In the genomic region with DNA sequence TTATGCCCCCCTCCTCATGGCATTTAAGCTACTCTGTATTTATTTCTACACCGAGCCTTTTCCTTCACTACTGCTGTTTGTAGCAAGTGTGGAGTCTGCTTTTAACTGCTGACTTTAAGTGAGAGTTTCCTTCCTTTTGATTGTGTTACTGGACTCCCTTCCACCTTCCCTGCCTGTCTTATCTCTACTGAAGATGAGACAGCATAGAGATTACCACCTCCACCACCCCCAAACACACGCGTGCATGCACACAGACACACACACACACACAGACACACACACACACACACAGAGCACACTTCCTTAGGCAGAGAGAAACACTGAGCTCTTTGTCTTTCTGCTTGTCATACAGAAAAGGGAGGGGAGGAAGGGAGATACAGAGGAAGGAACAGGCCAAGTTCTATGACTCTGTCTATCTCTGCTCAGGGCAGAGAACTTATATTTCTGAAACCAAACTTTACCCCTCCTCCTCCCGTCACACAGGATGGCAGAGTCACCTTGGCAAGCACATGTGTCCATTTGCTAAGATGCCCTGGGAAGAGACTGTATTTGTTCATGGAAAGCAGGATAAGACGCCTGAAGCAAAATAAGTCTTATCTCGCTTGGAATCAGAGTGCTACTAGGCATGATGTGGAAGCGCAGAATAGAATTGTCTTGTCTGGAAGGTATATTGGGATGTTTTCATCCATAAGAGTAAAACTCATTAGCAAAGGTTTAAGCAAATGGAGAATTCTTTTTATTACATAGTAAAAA, we compare ENCODE assay signal across 20 cellular contexts.
DNase-seq lines count a peak whose midpoint lies in the region; ATAC-seq, FAIRE-seq and TF ChIP-seq lines count a peak whose summit lies in the region.
"Had no signal": no experiment of that assay in that cellular context is flagged by ENCODE, and none has a peak within 500 bp of the region (broad histone marks: within the 10 kb centered on the region; RNA-seq: fewer than 3 reads in every experiment).

No MANE protein-coding gene starts in this region.

- 0 out of 2 replicates have a peak, but pooled peaks have one; percentile 19 for TF ChIP-seq POLR2A in K562 (conservative IDR thresholded peaks at IDR 0.05)

- 21% methylated on average over 7 of the region's 7 CpGs for WGBS in K562 (ENCODE audit: insufficient coverage, low coverage, missing lambda C conversion rate)

- FAIRE-seq in K562 (lab: Jason Lieb, UNC): peak; percentile 32
- FAIRE-seq: GM12892, GM19239 had no signal

- H3K9me3 Mint-ChIP-seq in CD4-positive, alpha-beta T cell: no peaks in the 10 kb centered on the region
- H3K9me3 Mint-ChIP-seq: activated T-helper 1 cell treated with anti-CD3 and anti-CD28 coated beads, Interleukin-12 subunit alpha, Interleukin-12 subunit beta, Interleukin-2, Interleukin-4 antibody, amounts not matched to agents 30 ng/mL and 10 ng/mL and 1 ng/mL, durations not matched to agents 14 hours and 24 hours and 36 hours; T-helper 1 cell treated with Interleukin-12 subunit alpha and Interleukin-12 subunit beta and Interleukin-4 antibody, amounts not matched to agents 30 μg/mL and 1 μg/mL, for 36 hours had no signal

- no peaks in the 10 kb centered on the region for H3K4me1 Mint-ChIP-seq in CD4-positive, alpha-beta T cell (ENCODE audit: low read depth)
- H3K4me1 Mint-ChIP-seq: B cell had no signal

- H3K4me2 ChIP-seq in K562 (ENCODE audit: insufficient read depth, low read length): peak overlapping the region; percentile 76

- H3K36me3 Mint-ChIP-seq in CD4-positive, alpha-beta T cell (ENCODE audit: low read depth): no peaks in the 10 kb centered on the region

- no peaks in the 10 kb centered on the region for H3K36me3 ChIP-seq in K562 (ENCODE audit: control insufficient read depth, insufficient read depth, low read length)
- H3K36me3 ChIP-seq in muscle layer of colon (ENCODE audit: insufficient read depth, low read length): no peaks in the 10 kb centered on the region
- no peaks in the 10 kb centered on the region for H3K36me3 ChIP-seq in lower lobe of right lung

- H3K9me1 ChIP-seq in K562 (ENCODE audit: control insufficient read depth, insufficient read depth, low read length): no peaks in the 10 kb centered on the region

- H3K4me3 ChIP-seq in AG04450 (ENCODE audit: low read depth, low read length) (no peak overlapping the region), LNCaP clone FGC (ENCODE audit: low read depth, low read length) (no peak overlapping the region), K562 (no peak overlapping the region), muscle layer of colon (ENCODE audit: low read depth in 1 of 2, low read length in 2 of 2) (peak overlapping the region in 1 of 2 donors; percentile 27), lower lobe of right lung (no peak overlapping the region)

- peak overlapping the region; percentile 93 for H2AFZ ChIP-seq in K562 (ENCODE audit: low read depth, low read length)
- H2AFZ ChIP-seq: parathyroid adenoma had no signal

- H3K9ac ChIP-seq in K562 (ENCODE audit: insufficient read depth in 1 of 2, low read depth in 2 of 2, low read length in 2 of 2) (peak overlapping the region in 1 of 2 experiments; percentile 42; a peak in 3 of 4 replicates), muscle layer of colon (ENCODE audit: low read length) (no peak overlapping the region)
- H3K9ac ChIP-seq: parathyroid adenoma had no signal

- no peaks in the 10 kb centered on the region for H4K20me1 ChIP-seq in K562 (replicated peaks; ENCODE audit: control insufficient read depth, insufficient read depth, low read length)

- no peaks in the 10 kb centered on the region for H3K9me3 ChIP-seq in AG04450 (ENCODE audit: control insufficient read depth, insufficient read depth, low read length)
- no peaks in the 10 kb centered on the region for H3K9me3 ChIP-seq in K562 (replicated peaks; ENCODE audit: control insufficient read depth, insufficient read depth, low read depth, low read length)
- no peaks in the 10 kb centered on the region for H3K9me3 ChIP-seq in muscle layer of colon (ENCODE audit: low read length)
- H3K9me3 ChIP-seq in lower lobe of right lung: no peaks in the 10 kb centered on the region
- no peaks in the 10 kb centered on the region for H3K9me3 ChIP-seq in CD4-positive, alpha-beta T cell (ENCODE audit: control insufficient read depth, low read length)

- no peak for TF ChIP-seq CTCF in AG04450 (IDR thresholded peaks at IDR 0.05; ENCODE audit: low read depth, low read length)
- no peak for TF ChIP-seq CTCF in LNCaP clone FGC (IDR thresholded peaks at IDR 0.05; ENCODE audit: control insufficient read depth, extremely low read depth, insufficient read depth)
- no peak for TF ChIP-seq CTCF in K562 (IDR thresholded peaks at IDR 0.05 in 2 of 3, conservative IDR thresholded peaks at IDR 0.05 in 1 of 3; ENCODE audit: insufficient read depth in 2 of 3, low read depth in 1 of 3, low read length in 3 of 3)
- TF ChIP-seq CTCF in lower lobe of right lung (IDR thresholded peaks at IDR 0.05): no peak
- no peak for TF ChIP-seq CTCF in CD4-positive, alpha-beta T cell (IDR thresholded peaks at IDR 0.05)

- peak; percentile 90 for ATAC-seq in K562
- ATAC-seq in lower lobe of right lung: no peak
- no peak for ATAC-seq in CD4-positive, alpha-beta T cell (ENCODE audit: poor library complexity)

- no peak overlapping the region for H3K4me3 Mint-ChIP-seq in CD4-positive, alpha-beta T cell
- H3K4me3 Mint-ChIP-seq: activated T-helper 1 cell treated with anti-CD3 and anti-CD28 coated beads, Interleukin-12 subunit alpha, Interleukin-12 subunit beta, Interleukin-2, Interleukin-4 antibody, amounts not matched to agents 30 ng/mL and 10 ng/mL and 1 ng/mL, durations not matched to agents 14 hours and 24 hours and 36 hours; B cell; T-helper 1 cell treated with Interleukin-12 subunit alpha and Interleukin-12 subunit beta and Interleukin-4 antibody, amounts not matched to agents 30 μg/mL and 1 μg/mL, for 36 hours had no signal

- no peaks in the 10 kb centered on the region for H3K79me2 ChIP-seq in K562 (ENCODE audit: control insufficient read depth, insufficient read depth, low read length)
- H3K79me2 ChIP-seq: parathyroid adenoma had no signal

- in situ Hi-C loops in K562 (cut with MboI): no loop called here

- H3K27ac ChIP-seq in AG04450 (ENCODE audit: low read depth, low read length) (peak overlapping the region; percentile 39), K562 (ENCODE audit: extremely low read depth, low read depth, low read length) (peak overlapping the region; percentile 65), muscle layer of colon (ENCODE audit: low read depth, low read length) (peak overlapping the region; percentile 52), lower lobe of right lung (no peak overlapping the region)
- no peak overlapping the region for H3K27ac ChIP-seq in CD4-positive, alpha-beta T cell (ENCODE audit: low read depth, low read length)
- H3K27ac ChIP-seq: parathyroid adenoma had no signal

- TF ChIP-seq EP300 in K562 (IDR thresholded peaks at IDR 0.05; ENCODE audit: low read length): no peak; the same call in 1 of the 2 replicates

- intact Hi-C loops in K562 (cut with micrococcal nuclease): no loop called here
- intact Hi-C loops in lower lobe of right lung (cut with DNase I): no loop called here
- intact Hi-C loops in CD4-positive, alpha-beta T cell (cut with DNase I, micrococcal nuclease): no loop called here

- CTCF ChIA-PET in AG04450 (lab: Charles Lee) (no interaction called here), K562 (lab: Yijun Ruan, JAX; ENCODE audit: low intra/inter-chr PET ratio) (no interaction called here)
- CTCF ChIA-PET in CD4-positive, alpha-beta T cell (lab: Charles Lee): interaction anchor here (0.9 kb wide), 1 partner anchor 9 kb away, joined by 3 read pairs; no protein-coding TSS in a partner anchor

- no peak for DNase-seq in AG04450 (ENCODE audit: low read depth, low spot score)
- DNase-seq in LNCaP clone FGC (ENCODE audit: low read depth): peak; percentile 67
- peak in 3 of 4 experiments; percentile 34 to 69 (median 49) for DNase-seq in K562 (ENCODE audit: extremely low read depth in 1 of 4, low spot score in 3 of 4)
- DNase-seq in NCI-H446 treated with DMSO at 0.1 percent for 48 hours (lab: John Stamatoyannopoulos, UW): no peak
- no peak for DNase-seq in EL
- no peak for DNase-seq in lower lobe of right lung
- no peak for DNase-seq in CD4-positive, alpha-beta T cell
- DNase-seq: activated CD4-positive, alpha-beta T cell treated with anti-CD3 and anti-CD28 coated beads, Interleukin-2, amount 50 U/mL, for 4 hours; effector memory CD4-positive, alpha-beta T cell; HCEC 1CT; NCI-H187 treated with DMSO at 0.1 percent for 48 hours; NK-92 treated with Interleukin-12 subunit alpha and Interleukin-12 subunit beta, amount 100 ng/mL, for 24 hours; stimulated activated CD4-positive, alpha-beta T cell treated with anti-CD3 and anti-CD28 coated beads, Interleukin-2, amount 100 ng/mL, for 24 hours had no signal

- no peak overlapping the region for H3K27ac Mint-ChIP-seq in CD4-positive, alpha-beta T cell
- H3K27ac Mint-ChIP-seq: activated T-helper 1 cell treated with anti-CD3 and anti-CD28 coated beads, Interleukin-12 subunit alpha, Interleukin-12 subunit beta, Interleukin-2, Interleukin-4 antibody, amounts not matched to agents 30 ng/mL and 10 ng/mL and 1 ng/mL, durations not matched to agents 14 hours and 24 hours and 36 hours; B cell; T-helper 1 cell treated with Interleukin-12 subunit alpha and Interleukin-12 subunit beta and Interleukin-4 antibody, amounts not matched to agents 30 μg/mL and 1 μg/mL, for 36 hours had no signal

- no peaks in the 10 kb centered on the region for H3K27me3 ChIP-seq in AG04450 (ENCODE audit: control insufficient read depth, insufficient read depth, low read length)
- H3K27me3 ChIP-seq in K562 (ENCODE audit: control insufficient read depth in 2 of 2, insufficient read depth in 2 of 2, low read length in 2 of 2): no peaks in the 10 kb centered on the region
- H3K27me3 ChIP-seq in muscle layer of colon (ENCODE audit: control insufficient read depth in 1 of 2, insufficient read depth in 2 of 2, low read length in 2 of 2): no peaks in the 10 kb centered on the region
- H3K27me3 ChIP-seq in lower lobe of right lung (ENCODE audit: low read depth): no peaks in the 10 kb centered on the region
- no peaks in the 10 kb centered on the region for H3K27me3 ChIP-seq in CD4-positive, alpha-beta T cell (ENCODE audit: control insufficient read depth, insufficient read depth, low read length)

- no TSS peak for BruUV-seq in K562 (replicated peaks; lab: Mats Ljungman, UMichigan)

- peak in 1 of 2 experiments; percentile 12; a peak in 1 of 4 replicates for TF ChIP-seq RAD21 in K562 (CRISPR knock-in tag; conservative IDR thresholded peaks at IDR 0.05 in 1 of 2, IDR thresholded peaks at IDR 0.05 in 1 of 2)

- H3K27me3 Mint-ChIP-seq in CD4-positive, alpha-beta T cell: peaks cover 4% of the 10 kb centered on the region

- H3K4me1 ChIP-seq in K562 (replicated peaks in 1 of 2; ENCODE audit: control insufficient read depth in 2 of 2, insufficient read depth in 2 of 2, low read length in 2 of 2): peaks cover 4 to 31% of the 10 kb centered on the region in 2 experiments; a peak in 4 of 5 replicates
- H3K4me1 ChIP-seq in muscle layer of colon (ENCODE audit: insufficient read depth, low read length): peaks cover 9% of the 10 kb centered on the region
- H3K4me1 ChIP-seq in lower lobe of right lung: no peaks in the 10 kb centered on the region

- POLR2A ChIA-PET in AG04450 (lab: Yijun Ruan, JAX): no interaction called here
- POLR2A ChIA-PET in K562 (lab: Yijun Ruan, JAX): interaction anchor here (0.6 to 1.9 kb wide), 3 partner anchors 9 to 41 kb away, joined by 3 to 8 read pairs (median 4); no protein-coding TSS in a partner anchor
- POLR2A ChIA-PET in CD4-positive, alpha-beta T cell (lab: Charles Lee): no interaction called here

Comparison
In these comparisons a context has a peak if more than half of its experiments do, and no peak if none do; other contexts are left out.
1. DNase-seq: peak in LNCaP clone FGC (single experiment) and K562 (3 of 4); none in AG04450 (single experiment), NCI-H446 treated with DMSO at 0.1 percent for 48 hours (single experiment), EL (single experiment), lower lobe of right lung (single experiment) and CD4-positive, alpha-beta T cell (0 of 10).
2. H3K27ac ChIP-seq: peak in AG04450 (single experiment), K562 (single experiment) and muscle layer of colon (single experiment); none in lower lobe of right lung (single experiment) and CD4-positive, alpha-beta T cell (single experiment).